ENCODE assay signal across 25 cellular contexts in the genomic region with DNA sequence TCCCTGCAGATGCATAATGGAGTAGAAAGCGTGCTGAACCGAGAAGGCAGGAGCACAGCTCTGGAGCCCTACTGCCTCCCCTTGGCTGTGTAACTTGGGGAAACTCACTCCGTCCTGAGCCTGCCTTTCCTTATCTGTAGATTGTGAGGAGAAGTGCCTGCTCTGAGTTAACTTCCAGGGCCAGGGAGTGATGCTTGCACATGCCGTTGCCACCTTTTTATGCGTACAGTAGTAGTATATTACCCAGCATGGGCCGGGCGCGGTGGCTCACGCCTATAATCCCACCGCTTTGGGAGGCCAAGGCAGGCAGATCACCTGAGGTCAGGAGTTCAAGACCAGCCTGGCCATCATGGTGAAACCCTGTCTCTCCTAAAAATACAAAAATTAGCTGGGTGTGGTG.
DNase-seq lines count a peak whose midpoint lies in the region; ATAC-seq, FAIRE-seq and TF ChIP-seq lines count a peak whose summit lies in the region.
"Had no signal": no experiment of that assay in that cellular context is flagged by ENCODE, and none has a peak within 500 bp of the region (broad histone marks: within the 10 kb centered on the region; RNA-seq: fewer than 3 reads in every experiment).

No MANE protein-coding gene starts in this region.

- TF ChIP-seq POLR2A in gastrocnemius medialis (IDR thresholded peaks at IDR 0.05), result no peak

- FAIRE-seq in bronchial epithelial cell (lab: Jason Lieb, UNC), result peak; percentile 18
- FAIRE-seq: A204.1, G401.6, GM12891, GM19239 had no signal

- WGBS in mesendoderm (ENCODE audit: extremely low coverage, insufficient coverage, low lambda C conversion rate), result no CpG with 5 or more reads among the region's 10 CpGs

- no peak overlapping the region for H2BK5ac ChIP-seq in mesendoderm (ENCODE audit: low read length)

- no peak overlapping the region for H4K5ac ChIP-seq in mesendoderm (ENCODE audit: low read length)

- no peaks in the 10 kb centered on the region for H3K4me1 ChIP-seq in mesendoderm (ENCODE audit: control insufficient read depth, low read depth, low read length)
- H3K4me1 ChIP-seq in gastrocnemius medialis, result no peaks in the 10 kb centered on the region
- H3K4me1 ChIP-seq: BE2C, BLaER1 had no signal

- H3K23ac ChIP-seq in mesendoderm (ENCODE audit: low read length), result peak overlapping the region; percentile 24

- no peak overlapping the region for H2BK15ac ChIP-seq in mesendoderm (replicated peaks; ENCODE audit: low read depth)

- H3K9ac ChIP-seq in mesendoderm (ENCODE audit: low read length), result no peak overlapping the region
- H3K9ac ChIP-seq: BLaER1 had no signal

- H3K27me3 ChIP-seq in bronchial epithelial cell (ENCODE audit: control insufficient read depth, insufficient read depth, low read length), result no peaks in the 10 kb centered on the region
- no peaks in the 10 kb centered on the region for H3K27me3 ChIP-seq in mesendoderm (ENCODE audit: insufficient read depth, low read length, poor library complexity)
- H3K27me3 ChIP-seq in gastrocnemius medialis, result no peaks in the 10 kb centered on the region
- H3K27me3 ChIP-seq: BE2C, BLaER1 had no signal

- no peak overlapping the region for H3K4me2 ChIP-seq in mesendoderm (ENCODE audit: low read length)
- H3K4me2 ChIP-seq: BLaER1 had no signal

- H3K79me2 ChIP-seq in mesendoderm (ENCODE audit: control insufficient read depth, insufficient read depth, low read length), result no peaks in the 10 kb centered on the region

- no peaks in the 10 kb centered on the region for H3K79me1 ChIP-seq in mesendoderm (ENCODE audit: low read length)

- H3K4me3 ChIP-seq in bronchial epithelial cell (ENCODE audit: low read depth, low read length) (no peak overlapping the region), mesendoderm (ENCODE audit: low read length) (no peak overlapping the region), gastrocnemius medialis (no peak overlapping the region)
- H3K4me3 ChIP-seq: BLaER1 had no signal

- in situ Hi-C loops in gastrocnemius medialis (cut with MboI; ENCODE audit: low sequenced_read_pairs in 4 of 4) (no loop called here), G401 (cut with HindIII; ENCODE audit: low sequenced_read_pairs) (no loop called here)

- DNase-seq in bronchial epithelial cell (ENCODE audit: low read depth) (no peak), mesendoderm (no peak), substantia nigra (lab: John Stamatoyannopoulos, UW) (no peak), gastrocnemius medialis (no peak), G401 (ENCODE audit: low spot score) (no peak)
- DNase-seq: 8988T; ACHN; BE2C; C1 segment of cervical spinal cord; CD4-positive, alpha-beta memory T cell; CD4-positive, CD25-positive, alpha-beta regulatory T cell; CD8-positive, alpha-beta memory T cell; COR-L47; DMS 273 treated with DMSO at 0.1 percent for 48 hours; DMS153; DMS53; DMS79; DND-41; EL; GF-D8 had no signal

- H4K8ac ChIP-seq in mesendoderm (ENCODE audit: low read depth, low read length), result no peak overlapping the region

- intact Hi-C loops in gastrocnemius medialis (cut with DNase I; ENCODE audit: low total_unique reads), result no loop called here

- TF ChIP-seq CTCF in bronchial epithelial cell (IDR thresholded peaks at IDR 0.05; ENCODE audit: insufficient read depth, low read length, severe bottlenecking) (no peak), gastrocnemius medialis (IDR thresholded peaks at IDR 0.05 in 4 of 5, conservative IDR thresholded peaks at IDR 0.05 in 1 of 5) (no peak)

- no peak overlapping the region for H3K56ac ChIP-seq in mesendoderm (ENCODE audit: low read length)

- H3K9me3 ChIP-seq in gastrocnemius medialis, result no peaks in the 10 kb centered on the region
- H3K9me3 ChIP-seq: BE2C, BLaER1 had no signal

- H3K27ac ChIP-seq in mesendoderm (ENCODE audit: low read depth, low read length), result no peak overlapping the region
- H3K27ac ChIP-seq in substantia nigra (ENCODE audit: low read depth, low read length, poor library complexity, severe bottlenecking), result no peak overlapping the region
- no peak overlapping the region for H3K27ac ChIP-seq in gastrocnemius medialis
- H3K27ac ChIP-seq: BLaER1 had no signal

- no peak overlapping the region for H2AK5ac ChIP-seq in mesendoderm (ENCODE audit: low read length)

- no peak for ATAC-seq in gastrocnemius medialis

- H3K36me3 ChIP-seq in bronchial epithelial cell (ENCODE audit: control insufficient read depth, insufficient read depth, low read length) (no peaks in the 10 kb centered on the region), mesendoderm (ENCODE audit: control insufficient read depth, insufficient read depth, low read length) (no peaks in the 10 kb centered on the region), gastrocnemius medialis (no peaks in the 10 kb centered on the region)
- H3K36me3 ChIP-seq: BE2C, BLaER1 had no signal

- H2BK120ac ChIP-seq in mesendoderm (ENCODE audit: low read depth, low read length), result no peak overlapping the region

- H3K4ac ChIP-seq in mesendoderm (ENCODE audit: low read depth, low read length), result no peak overlapping the region

- H3K18ac ChIP-seq in mesendoderm (ENCODE audit: low read length), result no peak overlapping the region
